Comparison of ENCODE assay signal across 8 cellular contexts in genomic region chr19:44587863-44588752, GRCh38. TPM values are rescaled to one million over a fixed set of nuclear protein-coding genes. Genes with fewer than 3 reads are reported as not detected.
A peak's percentile ranks its signal among the peaks of the same experiment; 100 is the strongest.
DNase-seq lines count a peak whose midpoint lies in the region; ATAC-seq and TF ChIP-seq lines count a peak whose summit lies in the region.

No MANE protein-coding gene starts in this region.

- CTCF ChIA-PET in Calu3 (lab: Charles Lee): interaction anchor here (0.6 to 1.6 kb wide), 15 partner anchors 11 to 183 kb away, joined by 3 to 24 read pairs (median 4); partner anchors contain the start of genes PVR and ZNF180

- peak in 2 of 3 donors; percentile 49 to 57 for ATAC-seq in natural killer cell
- no peak for ATAC-seq in GM18867 (IDR thresholded peaks at IDR 0.05; ENCODE audit: unreplicated experiment)
- ATAC-seq in HG02798 (IDR thresholded peaks at IDR 0.05; ENCODE audit: poor library complexity, unreplicated experiment): no peak

- in situ Hi-C loops in astrocyte of the cerebellum (cut with HindIII; ENCODE audit: low sequenced_read_pairs): no loop called here

- H3K9me3 Mint-ChIP-seq in Calu3 (ENCODE audit: low read depth, unreplicated experiment): no peaks in the 10 kb centered on the region
- H3K9me3 Mint-ChIP-seq in natural killer cell: peaks cover 0 to 6% of the 10 kb centered on the region in 2 donors

- peak; percentile 81 for DNase-seq in Calu3
- peak; percentile 100 for DNase-seq in MV-4-11 (lab: John Stamatoyannopoulos, UW)
- DNase-seq in astrocyte of the cerebellum (ENCODE audit: low read depth): peak; percentile 96
- DNase-seq in natural killer cell: no peak
- no peak for DNase-seq in GM19238 (ENCODE audit: insufficient read length, low spot score)
- DNase-seq in NCI-H2171 (lab: John Stamatoyannopoulos, UW): no peak

- BruUV-seq in Calu3 (replicated peaks; lab: Mats Ljungman, UMichigan): TSS peak; percentile 47

- H3K4me3 ChIP-seq in astrocyte of the cerebellum (ENCODE audit: low read depth, low read length): no peak overlapping the region

- H3K36me3 Mint-ChIP-seq in Calu3 (ENCODE audit: insufficient read depth, unreplicated experiment) (peaks cover 42% of the 10 kb centered on the region), natural killer cell (no peaks in the 10 kb centered on the region)

- H3K4me3 Mint-ChIP-seq in Calu3 (ENCODE audit: low read depth, unreplicated experiment): peak overlapping the region; percentile 59
- H3K4me3 Mint-ChIP-seq in natural killer cell: no peak overlapping the region

- H3K27ac Mint-ChIP-seq in Calu3 (ENCODE audit: unreplicated experiment) (peak overlapping the region; percentile 100), natural killer cell (peak overlapping the region in 1 of 2 donors; percentile 59)

- TF ChIP-seq CTCF in Calu3 (IDR thresholded peaks at IDR 0.05; ENCODE audit: unreplicated experiment): peak; percentile 19
- peak; percentile 43 for TF ChIP-seq CTCF in astrocyte of the cerebellum (IDR thresholded peaks at IDR 0.05; ENCODE audit: low read depth, low read length, missing control alignments)
- no peak for TF ChIP-seq CTCF in natural killer cell (IDR thresholded peaks at IDR 0.05)

- no peaks in the 10 kb centered on the region for H3K27me3 Mint-ChIP-seq in Calu3 (ENCODE audit: unreplicated experiment)
- peaks cover 0 to 2% of the 10 kb centered on the region in 2 donors for H3K27me3 Mint-ChIP-seq in natural killer cell (ENCODE audit: low read depth in 2 of 2)

- intact Hi-C loops in Calu3 (cut with micrococcal nuclease; ENCODE audit: unreplicated experiment): loop anchor here (1.0 to 5.0 kb wide), 3 partner anchors 57 to 184 kb away; no protein-coding TSS in a partner anchor
- intact Hi-C loops in natural killer cell (cut with micrococcal nuclease): no loop called here

- H3K4me1 Mint-ChIP-seq in Calu3 (ENCODE audit: low read depth, unreplicated experiment): peaks cover 75% of the 10 kb centered on the region
- H3K4me1 Mint-ChIP-seq in natural killer cell: peaks cover 18 to 19% of the 10 kb centered on the region in 2 donors

RNA-seq across cellular contexts. Expression of gene IGSF23, which starts 25.3 kb away (rescaled TPM):
- total RNA-seq in Calu3 (2022) (not detected in 2 replicates), natural killer cell (not detected)

RNA-seq across cellular contexts. Expression of gene PVR, which starts 55.6 kb away (rescaled TPM):
- total RNA-seq in Calu3 (2022) (176 and 215 TPM in 2 replicates), natural killer cell (10 to 100 TPM in 1 of 3 donors, 1 to 10 TPM in 2; 6.6 to 12.6 (median 7.9) TPM)

RNA-seq across cellular contexts. Expression of gene CEACAM20, which starts 58.6 kb away (rescaled TPM):
- total RNA-seq in Calu3 (2022) (0.17 and 0.28 TPM in 2 replicates), natural killer cell (not detected)

Comparison
In these comparisons a context has a peak if more than half of its experiments do, and no peak if none do; other contexts are left out.
1. DNase-seq: peak in Calu3 (single experiment), MV-4-11 (single experiment) and astrocyte of the cerebellum (single experiment); none in natural killer cell (single experiment), GM19238 (single experiment) and NCI-H2171 (single experiment).
2. ATAC-seq: peak in natural killer cell (2 of 3); none in GM18867 (single experiment) and HG02798 (single experiment).
3. RNA of gene PVR, which starts 55.6 kb away (total RNA-seq): 176 to 215 TPM in Calu3; 6.6 to 12.6 TPM in natural killer cell; every median in the first group is over 10 times any median in the second.